In the genomic region with DNA sequence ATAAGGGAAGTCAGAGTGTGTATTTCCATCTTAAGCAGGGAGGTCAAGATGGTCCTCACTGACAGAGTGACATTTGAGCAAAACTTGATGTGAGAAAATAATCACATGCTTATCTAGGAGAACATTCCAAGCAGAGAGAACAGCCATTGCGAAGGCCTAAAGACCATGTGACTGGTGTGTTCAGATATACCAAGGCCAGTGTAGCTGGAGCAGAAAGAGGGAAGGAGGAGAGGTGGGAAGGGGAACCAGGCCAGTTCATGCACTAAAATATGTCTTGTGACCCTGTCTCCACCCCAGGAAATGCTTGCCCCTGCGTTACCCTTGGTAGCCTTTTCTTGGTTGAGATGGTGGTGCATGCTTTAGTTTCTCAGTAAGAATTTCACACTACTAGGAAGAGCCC, we compare ENCODE assay signal across 24 cellular contexts.
DNase-seq lines count a peak whose midpoint lies in the region; ATAC-seq, FAIRE-seq and TF ChIP-seq lines count a peak whose summit lies in the region.
"Had no signal": no experiment of that assay in that cellular context is flagged by ENCODE, and none has a peak within 500 bp of the region (broad histone marks: within the 10 kb centered on the region; RNA-seq: fewer than 3 reads in every experiment).

No MANE protein-coding gene starts in this region.

- H3K4me2 ChIP-seq in DND-41 (ENCODE audit: insufficient read depth, low read length) = no peak overlapping the region
- H3K4me2 ChIP-seq: A549, GM23338 had no signal

- H3K27me3 ChIP-seq in left ventricle myocardium inferior (ENCODE audit: low read depth) = no peaks in the 10 kb centered on the region
- no peaks in the 10 kb centered on the region for H3K27me3 ChIP-seq in DND-41 (ENCODE audit: insufficient read depth, low read length, poor library complexity)
- H3K27me3 ChIP-seq in upper lobe of right lung = no peaks in the 10 kb centered on the region
- H3K27me3 ChIP-seq: BLaER1 treated with 17β-estradiol and CSF1 and Interleukin-3, amounts not matched to agents 10 nM and 100 nM had no signal

- TF ChIP-seq CTCF in left ventricle myocardium inferior (IDR thresholded peaks at IDR 0.05; ENCODE audit: borderline replicate concordance) (no peak), DND-41 (IDR thresholded peaks at IDR 0.05; ENCODE audit: borderline replicate concordance, extremely low read depth, low read length, poor library complexity, severe bottlenecking) (no peak), upper lobe of right lung (IDR thresholded peaks at IDR 0.05) (no peak)

- H3K4me3 ChIP-seq in left ventricle myocardium inferior (no peak overlapping the region), DND-41 (ENCODE audit: low read depth in 1 of 2, low read length in 2 of 2) (no peak overlapping the region), upper lobe of right lung (no peak overlapping the region)
- H3K4me3 ChIP-seq: A549; BLaER1 treated with 17β-estradiol and CSF1 and Interleukin-3, amounts not matched to agents 10 nM and 100 nM; GM23338 had no signal

- intact Hi-C loops in left ventricle myocardium inferior (cut with micrococcal nuclease) (loop anchor here (10.0 kb wide), 1 partner anchor 483 kb away; no protein-coding TSS in a partner anchor), Right ventricle myocardium superior (cut with DNase I) (loop anchor here (5.0 kb wide), 2 partner anchors 75 to 370 kb away; partner anchors contain the start of gene CACNB2), upper lobe of right lung (cut with DNase I) (no loop called here)

- H3K9ac ChIP-seq in DND-41 (ENCODE audit: low read depth, low read length) = no peak overlapping the region
- H3K9ac ChIP-seq: BLaER1 treated with 17β-estradiol and CSF1 and Interleukin-3, amounts not matched to agents 10 nM and 100 nM had no signal

- H3K4me1 ChIP-seq in left ventricle myocardium inferior = peaks cover 21% of the 10 kb centered on the region
- no peaks in the 10 kb centered on the region for H3K4me1 ChIP-seq in DND-41 (ENCODE audit: insufficient read depth, low read length)
- peaks cover 3% of the 10 kb centered on the region for H3K4me1 ChIP-seq in upper lobe of right lung
- H3K4me1 ChIP-seq: A549, BE2C had no signal

- ATAC-seq in Right ventricle myocardium superior (ENCODE audit: poor library complexity) (no peak), DND-41 (ENCODE audit: insufficient read depth, low read depth) (no peak), left lobe of liver (peak; percentile 18), upper lobe of right lung (peak; percentile 83)
- ATAC-seq: A549, GM23338, HCT116 had no signal

- 0 out of 2 replicates have a peak overlapping the region, but pooled peaks have one; percentile 5 for H2AFZ ChIP-seq in DND-41 (ENCODE audit: low read depth, low read length)
- H2AFZ ChIP-seq: GM23338 had no signal

- H4K20me1 ChIP-seq in DND-41 (ENCODE audit: insufficient read depth, low read length) = no peaks in the 10 kb centered on the region
- H4K20me1 ChIP-seq: BLaER1 treated with 17β-estradiol and CSF1 and Interleukin-3, amounts not matched to agents 10 nM and 100 nM had no signal

- H3K36me3 ChIP-seq in left ventricle myocardium inferior = no peaks in the 10 kb centered on the region
- no peaks in the 10 kb centered on the region for H3K36me3 ChIP-seq in DND-41 (ENCODE audit: insufficient read depth, low read length)
- H3K36me3 ChIP-seq in upper lobe of right lung = no peaks in the 10 kb centered on the region
- H3K36me3 ChIP-seq: BE2C; BLaER1 treated with 17β-estradiol and CSF1 and Interleukin-3, amounts not matched to agents 10 nM and 100 nM had no signal

- H3K9me3 ChIP-seq in left ventricle myocardium inferior (replicated peaks) (no peaks in the 10 kb centered on the region), DND-41 (ENCODE audit: insufficient read depth, low read length, severe bottlenecking) (no peaks in the 10 kb centered on the region), upper lobe of right lung (no peaks in the 10 kb centered on the region)
- H3K9me3 ChIP-seq: A549; BE2C; BLaER1 treated with 17β-estradiol and CSF1 and Interleukin-3, amounts not matched to agents 10 nM and 100 nM had no signal

- DNase-seq in left ventricle myocardium inferior (no peak), Right ventricle myocardium superior (no peak), DND-41 (no peak), left lobe of liver (ENCODE audit: low spot score) (no peak), upper lobe of right lung (no peak), cerebellum (ENCODE audit: low spot score) (no peak), urothelium cell line (ENCODE audit: low spot score) (no peak)
- DNase-seq: 8988T; ACHN; AML-193; BE2C; CD4-positive, alpha-beta T cell; CD8-positive, alpha-beta memory T cell; DMS 273 treated with DMSO at 0.1 percent for 48 hours; DMS79; GF-D8; H9 had no signal

- H3K79me2 ChIP-seq in DND-41 (ENCODE audit: insufficient read depth, low read length) = no peaks in the 10 kb centered on the region

- FAIRE-seq in urothelium cell line (lab: Jason Lieb, UNC) = no peak
- FAIRE-seq: A549, D721Med, GM12891, GM18507 had no signal

- H3K27ac ChIP-seq in left ventricle myocardium inferior (replicated peaks) (peak overlapping the region; percentile 12), DND-41 (ENCODE audit: low read length) (no peak overlapping the region), upper lobe of right lung (no peak overlapping the region)
- H3K27ac ChIP-seq: A549; BLaER1 treated with 17β-estradiol and CSF1 and Interleukin-3, amounts not matched to agents 10 nM and 100 nM had no signal

Comparison
In these comparisons a context has a peak if more than half of its experiments do, and no peak if none do; other contexts are left out.
1. ATAC-seq: peak in left lobe of liver (single experiment) and upper lobe of right lung (single experiment); none in Right ventricle myocardium superior (single experiment) and DND-41 (single experiment).